28 cellular contexts compared by ENCODE assay signal in genomic region chr4:97990409-97990808, GRCh38.
"Had no signal": no experiment of that assay in that cellular context is flagged by ENCODE, and none has a peak within 500 bp of the region (broad histone marks: within the 10 kb centered on the region; RNA-seq: fewer than 3 reads in every experiment).

No MANE protein-coding gene starts in this region.

- H3K27ac ChIP-seq: stomach, suprapubic skin, testis, thoracic aorta, thyroid gland, tibial artery, tibial nerve, transverse colon, upper lobe of left lung, upper lobe of right lung, uterus, vagina had no signal

- H3K27ac Mint-ChIP-seq: stimulated activated effector memory CD8-positive, alpha-beta T cell treated with anti-CD3 and anti-CD28 coated beads, Interleukin-12 subunit alpha, Interleukin-12 subunit beta, amount 100 ng/mL, for 72 hours; stimulated activated memory B cell treated with anti-CD40 and anti-IgM and Interleukin-4, amounts not matched to agents 10 μg/mL and 1 μg/mL and 100 μg/mL, for 72 hours; stimulated activated naive CD8-positive, alpha-beta T cell treated with anti-CD3 and anti-CD28 coated beads, Interleukin-15, amount 100 ng/mL, for 72 hours; stimulated activated naive CD8-positive, alpha-beta T cell treated with anti-CD3 and anti-CD28 coated beads, Interleukin-15, Interleukin-2, amounts not matched to agents 100 ng/mL and 50 ng/mL, for 24 hours; type B pancreatic cell had no signal

- ATAC-seq: stimulated activated effector memory CD8-positive, alpha-beta T cell treated with anti-CD3 and anti-CD28 coated beads, Interleukin-12 subunit alpha, Interleukin-12 subunit beta, amount 100 ng/mL, for 72 hours; stimulated activated memory B cell treated with anti-CD40 and anti-IgM and Interleukin-4, amounts not matched to agents 10 μg/mL and 1 μg/mL and 100 μg/mL, for 72 hours; stimulated activated naive CD8-positive, alpha-beta T cell treated with anti-CD3 and anti-CD28 coated beads, Interleukin-15, amount 100 ng/mL, for 72 hours; stimulated activated naive CD8-positive, alpha-beta T cell treated with anti-CD3 and anti-CD28 coated beads, Interleukin-15, Interleukin-2, amounts not matched to agents 100 U/mL and 50 U/mL, for 24 hours; upper lobe of right lung had no signal

- H3K27me3 ChIP-seq: stomach, suprapubic skin, testis, thyroid gland, tibial artery, tibial nerve, transverse colon, upper lobe of left lung, upper lobe of right lung, uterus, vagina had no signal

- H3K4me1 ChIP-seq: stomach, suprapubic skin, testis, thyroid gland, tibial artery, tibial nerve, transverse colon, upper lobe of left lung, upper lobe of right lung, uterus, vagina had no signal

- H3K9me3 Mint-ChIP-seq: type B pancreatic cell had no signal

- H3K4me3 Mint-ChIP-seq: stimulated activated effector memory CD8-positive, alpha-beta T cell treated with anti-CD3 and anti-CD28 coated beads, Interleukin-12 subunit alpha, Interleukin-12 subunit beta, amount 100 ng/mL, for 72 hours; stimulated activated memory B cell treated with anti-CD40 and anti-IgM and Interleukin-4, amounts not matched to agents 10 μg/mL and 1 μg/mL and 100 μg/mL, for 72 hours; stimulated activated naive CD8-positive, alpha-beta T cell treated with anti-CD3 and anti-CD28 coated beads, Interleukin-15, amount 100 ng/mL, for 72 hours; stimulated activated naive CD8-positive, alpha-beta T cell treated with anti-CD3 and anti-CD28 coated beads, Interleukin-15, Interleukin-2, amounts not matched to agents 100 ng/mL and 50 ng/mL, for 24 hours; type B pancreatic cell had no signal

- H3K4me3 ChIP-seq: stomach, suprapubic skin, testis, thoracic aorta, thyroid gland, tibial artery, tibial nerve, transverse colon, upper lobe of left lung, upper lobe of right lung, uterus, vagina had no signal

- H3K36me3 ChIP-seq: stomach, suprapubic skin, thoracic aorta, thyroid gland, tibial artery, tibial nerve, transverse colon, upper lobe of left lung, upper lobe of right lung, uterus, vagina had no signal

- FAIRE-seq: urothelium cell line had no signal

- DNase-seq: stimulated activated CD4-positive, alpha-beta T cell treated with anti-CD3 and anti-CD28 coated beads, Interleukin-2, amount 100 ng/mL, for 48 hours; stimulated activated CD4-positive, alpha-beta T cell treated with anti-CD3 and anti-CD28 coated beads, Interleukin-4, amount 100 ng/mL, for 1 hour; stimulated activated CD4-positive, alpha-beta T cell treated with anti-CD3 and anti-CD28 coated beads, Interleukin-4, amount 100 ng/mL, for 24 hours; stimulated activated CD4-positive, alpha-beta T cell treated with anti-CD3 and anti-CD28 coated beads, Interleukin-4, amount 100 ng/mL, for 4 hours; stimulated activated CD8-positive, alpha-beta memory T cell treated with anti-CD3 and anti-CD28 coated beads, Interleukin-4, amount 100 ng/mL, for 48 hours; stimulated activated naive CD4-positive, alpha-beta T cell; stimulated activated naive CD4-positive, alpha-beta T cell treated with Interleukin-2 at 50 U/mL for 16 hours; stimulated activated naive CD8-positive, alpha-beta T cell treated with anti-CD3 and anti-CD28 coated beads, Interleukin-15, amount 100 ng/mL, for 72 hours; stimulated activated naive CD8-positive, alpha-beta T cell treated with anti-CD3 and anti-CD28 coated beads, Interleukin-15, Interleukin-2, amounts not matched to agents 100 U/mL and 50 U/mL, for 24 hours; stomach; substantia nigra; testis; thyroid gland; tibial artery; transverse colon; trophoblast cell; upper lobe of left lung; upper lobe of right lung; uterus had no signal

- H3K9me3 ChIP-seq: testis, thyroid gland, transverse colon, upper lobe of right lung, uterus, vagina had no signal

- H3K27me3 Mint-ChIP-seq: stimulated activated memory B cell treated with anti-CD40 and anti-IgM and Interleukin-4, amounts not matched to agents 10 μg/mL and 1 μg/mL and 100 μg/mL, for 72 hours; stimulated activated naive CD8-positive, alpha-beta T cell treated with anti-CD3 and anti-CD28 coated beads, Interleukin-15, amount 100 ng/mL, for 72 hours; stimulated activated naive CD8-positive, alpha-beta T cell treated with anti-CD3 and anti-CD28 coated beads, Interleukin-15, Interleukin-2, amounts not matched to agents 100 ng/mL and 50 ng/mL, for 24 hours; type B pancreatic cell had no signal

- H3K36me3 Mint-ChIP-seq: stimulated activated effector memory CD8-positive, alpha-beta T cell treated with anti-CD3 and anti-CD28 coated beads, Interleukin-12 subunit alpha, Interleukin-12 subunit beta, amount 100 ng/mL, for 72 hours; stimulated activated memory B cell treated with anti-CD40 and anti-IgM and Interleukin-4, amounts not matched to agents 10 μg/mL and 1 μg/mL and 100 μg/mL, for 72 hours; type B pancreatic cell had no signal

- H3K4me1 Mint-ChIP-seq: stimulated activated effector memory CD8-positive, alpha-beta T cell treated with anti-CD3 and anti-CD28 coated beads, Interleukin-12 subunit alpha, Interleukin-12 subunit beta, amount 100 ng/mL, for 72 hours; stimulated activated memory B cell treated with anti-CD40 and anti-IgM and Interleukin-4, amounts not matched to agents 10 μg/mL and 1 μg/mL and 100 μg/mL, for 72 hours; stimulated activated naive CD8-positive, alpha-beta T cell treated with anti-CD3 and anti-CD28 coated beads, Interleukin-15, amount 100 ng/mL, for 72 hours had no signal
